In genomic region chr9:24900179-24900578, GRCh38 we compare ENCODE assay signal across 3 cellular contexts.
"Had no signal": no experiment of that assay in that cellular context is flagged by ENCODE, and none has a peak within 500 bp of the region (broad histone marks: within the 10 kb centered on the region; RNA-seq: fewer than 3 reads in every experiment).

No MANE protein-coding gene starts in this region.

- ATAC-seq: GM12878 had no signal

- DNase-seq: GDM1, GF-D8 had no signal

- H3K4me3 ChIP-seq: GM12878 had no signal
